ENCODE assay signal across 8 cellular contexts in genomic region chr7:54664235-54665228, GRCh38.
DNase-seq lines count a peak whose midpoint lies in the region; ATAC-seq and TF ChIP-seq lines count a peak whose summit lies in the region.

No MANE protein-coding gene starts in this region.

- no peak overlapping the region for H3K27ac Mint-ChIP-seq in Calu3 (ENCODE audit: unreplicated experiment)
- peak overlapping the region; percentile 64 for H3K27ac Mint-ChIP-seq in type B pancreatic cell

- no peaks in the 10 kb centered on the region for H3K9me3 ChIP-seq in ectodermal cell (ENCODE audit: control insufficient read depth, low read length)

- H3K27ac ChIP-seq in ectodermal cell (ENCODE audit: insufficient read depth, low read depth, low read length, poor library complexity, severe bottlenecking) (no peak overlapping the region), mesendoderm (ENCODE audit: low read depth, low read length) (no peak overlapping the region)

- no peaks in the 10 kb centered on the region for H3K79me2 ChIP-seq in mesendoderm (ENCODE audit: control insufficient read depth, insufficient read depth, low read length)

- H3K27me3 Mint-ChIP-seq in Calu3 (ENCODE audit: unreplicated experiment) (peaks cover 80% of the 10 kb centered on the region), type B pancreatic cell (peaks cover 69% of the 10 kb centered on the region)

- H3K36me3 ChIP-seq in ectodermal cell (ENCODE audit: control insufficient read depth, insufficient read depth, low read length) (no peaks in the 10 kb centered on the region), mesendoderm (ENCODE audit: control insufficient read depth, insufficient read depth, low read length) (no peaks in the 10 kb centered on the region)

- no peaks in the 10 kb centered on the region for H3K4me1 ChIP-seq in ectodermal cell (ENCODE audit: control insufficient read depth, insufficient read depth, low read length)
- H3K4me1 ChIP-seq in mesendoderm (ENCODE audit: control insufficient read depth, low read depth, low read length) = peaks cover 4% of the 10 kb centered on the region

- H3K4me1 Mint-ChIP-seq in Calu3 (ENCODE audit: low read depth, unreplicated experiment) = peaks cover 22% of the 10 kb centered on the region
- H3K4me1 Mint-ChIP-seq in type B pancreatic cell (ENCODE audit: unreplicated experiment) = peaks cover 16% of the 10 kb centered on the region

- no peaks in the 10 kb centered on the region for H3K79me1 ChIP-seq in mesendoderm (ENCODE audit: low read length)

- H3K18ac ChIP-seq in mesendoderm (ENCODE audit: low read length) = no peak overlapping the region

- peak overlapping the region; percentile 70 for H3K9ac ChIP-seq in mesendoderm (ENCODE audit: low read length)

- H2BK120ac ChIP-seq in mesendoderm (ENCODE audit: low read depth, low read length) = no peak overlapping the region

- DNase-seq in Calu3 (peak; percentile 88), mesendoderm (peak; percentile 81), type B pancreatic cell (ENCODE audit: extremely low spot score, unreplicated experiment) (peak; percentile 85), GOT3 (lab: John Stamatoyannopoulos, UW) (no peak)

- no peak overlapping the region for H3K23ac ChIP-seq in mesendoderm (ENCODE audit: low read length)

- no peaks in the 10 kb centered on the region for H3K9me3 Mint-ChIP-seq in Calu3 (ENCODE audit: low read depth, unreplicated experiment)
- H3K9me3 Mint-ChIP-seq in type B pancreatic cell = no peaks in the 10 kb centered on the region

- peaks cover 32% of the 10 kb centered on the region for H3K27me3 ChIP-seq in ectodermal cell (ENCODE audit: control insufficient read depth, insufficient read depth, low read length, poor library complexity, severe bottlenecking)
- no peaks in the 10 kb centered on the region for H3K27me3 ChIP-seq in mesendoderm (ENCODE audit: insufficient read depth, low read length, poor library complexity)

- peak; percentile 90 for ATAC-seq in GM19023 (IDR thresholded peaks at IDR 0.05; ENCODE audit: unreplicated experiment)
- ATAC-seq in HG03442 (IDR thresholded peaks at IDR 0.05; ENCODE audit: unreplicated experiment) = peak; percentile 84

- H2BK15ac ChIP-seq in mesendoderm (replicated peaks; ENCODE audit: low read depth) = no peak overlapping the region

- H3K4me3 Mint-ChIP-seq in Calu3 (ENCODE audit: low read depth, unreplicated experiment) = peak overlapping the region; percentile 65
- peak overlapping the region; percentile 92 for H3K4me3 Mint-ChIP-seq in type B pancreatic cell

- peak; percentile 56 for TF ChIP-seq CTCF in Calu3 (IDR thresholded peaks at IDR 0.05; ENCODE audit: unreplicated experiment)
- peak; percentile 73 for TF ChIP-seq CTCF in type B pancreatic cell (conservative IDR thresholded peaks at IDR 0.05)

- H3K4me3 ChIP-seq in ectodermal cell (ENCODE audit: insufficient read depth, low read depth, low read length) = peak overlapping the region; percentile 47
- peak overlapping the region; percentile 43 for H3K4me3 ChIP-seq in mesendoderm (ENCODE audit: low read length)

- H3K56ac ChIP-seq in mesendoderm (ENCODE audit: low read length) = peak overlapping the region; percentile 88

- no peak overlapping the region for H2AK5ac ChIP-seq in mesendoderm (ENCODE audit: low read length)

- intact Hi-C loops in Calu3 (cut with micrococcal nuclease; ENCODE audit: unreplicated experiment) = loop anchor here (1.0 to 5.0 kb wide), 4 partner anchors 12 to 187 kb away; no protein-coding TSS in a partner anchor

- H3K4ac ChIP-seq in mesendoderm (ENCODE audit: low read depth, low read length) = no peak overlapping the region

- no TSS peak for BruUV-seq in Calu3 (replicated peaks; lab: Mats Ljungman, UMichigan)

- peak overlapping the region; percentile 96 for H3K4me2 ChIP-seq in mesendoderm (ENCODE audit: low read length)

- CTCF ChIA-PET in Calu3 (lab: Charles Lee) = interaction anchor here (1.4 kb wide), 2 partner anchors 8 to 118 kb away, joined by 4 to 7 read pairs; no protein-coding TSS in a partner anchor

- no peak overlapping the region for H2BK5ac ChIP-seq in mesendoderm (ENCODE audit: low read length)

- 9 to 11% methylated on average over 62 of the region's 62 CpGs for WGBS in ectodermal cell, 2 experiments
- no CpG with 5 or more reads among the region's 62 CpGs for WGBS in mesendoderm (ENCODE audit: extremely low coverage, insufficient coverage, low lambda C conversion rate)

- H4K5ac ChIP-seq in mesendoderm (ENCODE audit: low read length) = no peak overlapping the region

- peaks cover 4% of the 10 kb centered on the region for H3K36me3 Mint-ChIP-seq in Calu3 (ENCODE audit: insufficient read depth, unreplicated experiment)
- H3K36me3 Mint-ChIP-seq in type B pancreatic cell = no peaks in the 10 kb centered on the region

- H4K8ac ChIP-seq in mesendoderm (ENCODE audit: low read depth, low read length) = no peak overlapping the region

TF ChIP-seq in PFSK-1, 5 proteins besides CTCF, POLR2A, EP300 and RAD21:
- peak; percentile 82 for TF ChIP-seq FOXP2 (optimal IDR thresholded peaks at IDR 0.05; ENCODE audit: borderline replicate concordance, extremely low read depth, extremely low read length, insufficient read depth)
- TF ChIP-seq REST (IDR thresholded peaks at IDR 0.05; ENCODE audit: insufficient read depth in 1 of 2, low read depth in 2 of 2, low read length in 2 of 2) = 0 out of 4 replicates have a peak, but pooled peaks of 1 of the 2 experiments have one; percentile 10
- TF ChIP-seq POLR2AphosphoS5 (IDR thresholded peaks at IDR 0.05; ENCODE audit: low read depth, low read length) = no peak
- TF ChIP-seq TAF1 (IDR thresholded peaks at IDR 0.05; ENCODE audit: borderline replicate concordance, insufficient read depth, low read length) = no peak
- no peak for TF ChIP-seq SIN3A (IDR thresholded peaks at IDR 0.05; ENCODE audit: borderline replicate concordance, insufficient read depth, low read length)
